Comparison of ENCODE assay signal across 10 cellular contexts in the genomic region with DNA sequence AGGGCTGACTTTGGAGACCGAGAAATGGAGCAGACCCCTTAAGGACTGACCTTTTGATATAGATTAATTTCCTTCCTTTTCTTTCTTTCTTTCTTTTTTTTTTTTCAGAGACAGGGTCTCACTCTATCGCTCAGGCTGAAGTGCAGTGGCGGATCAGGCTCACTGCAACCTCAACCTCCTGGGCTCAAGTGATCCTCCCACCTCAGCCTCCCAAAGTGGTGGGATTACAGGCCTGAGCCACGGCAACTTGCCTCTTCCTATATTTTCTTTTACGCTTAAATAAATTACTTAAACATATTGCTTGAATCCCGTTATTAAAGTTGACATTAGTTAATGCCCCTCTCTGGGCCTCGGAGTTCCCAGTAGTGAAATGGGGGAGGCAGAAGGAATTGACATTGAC. TPM values are rescaled to one million over a fixed set of nuclear protein-coding genes. Genes with fewer than 3 reads are reported as not detected.
A peak's percentile ranks its signal among the peaks of the same experiment; 100 is the strongest.
DNase-seq lines count a peak whose midpoint lies in the region; ATAC-seq and TF ChIP-seq lines count a peak whose summit lies in the region.
"Had no signal": no experiment of that assay in that cellular context is flagged by ENCODE, and none has a peak within 500 bp of the region (broad histone marks: within the 10 kb centered on the region; RNA-seq: fewer than 3 reads in every experiment).

No MANE protein-coding gene starts in this region.

- no peak overlapping the region for H3K27ac ChIP-seq in GM23248

- H3K9me3 ChIP-seq in GM23248 (ENCODE audit: low read depth) (no peaks in the 10 kb centered on the region), iPS-15b (ENCODE audit: control insufficient read depth, insufficient read depth, low read length) (no peaks in the 10 kb centered on the region)

- ATAC-seq in GM19351 (IDR thresholded peaks at IDR 0.05; ENCODE audit: unreplicated experiment): no peak

- DNase-seq in GM23248: no peak
- no peak for DNase-seq in astrocyte of the cerebellum (ENCODE audit: low read depth)
- DNase-seq in retinal pigment epithelial cell (ENCODE audit: low read depth): no peak
- no peak for DNase-seq in Kasumi-1 (lab: John Stamatoyannopoulos, UW)
- no peak for DNase-seq in RKO (ENCODE audit: low spot score)
- DNase-seq in HPDE6-E6E7 (ENCODE audit: extremely low spot score): no peak
- DNase-seq: activated naive CD4-positive, alpha-beta T cell treated with anti-CD3 and anti-CD28 coated beads, Interleukin-2, amount 10 ng/mL, durations not matched to agents 7 days and 5 days; RPMI8226 had no signal

- H3K27me3 ChIP-seq in GM23248 (replicated peaks; ENCODE audit: insufficient read depth) (no peaks in the 10 kb centered on the region), iPS-15b (ENCODE audit: control insufficient read depth, insufficient read depth, low read length) (no peaks in the 10 kb centered on the region)

- H2AFZ ChIP-seq in GM23248: peak overlapping the region; percentile 72

- no peaks in the 10 kb centered on the region for H3K9me2 ChIP-seq in GM23248 (ENCODE audit: insufficient read depth)

- H3K4me3 ChIP-seq in GM23248 (peak overlapping the region; percentile 64), astrocyte of the cerebellum (ENCODE audit: low read depth, low read length) (peak overlapping the region; percentile 42), iPS-15b (ENCODE audit: low read depth, low read length) (peak overlapping the region; percentile 60), retinal pigment epithelial cell (ENCODE audit: low read length) (peak overlapping the region; percentile 54)

- H3K36me3 ChIP-seq in GM23248 (ENCODE audit: low read depth) (no peaks in the 10 kb centered on the region), iPS-15b (ENCODE audit: control insufficient read depth, insufficient read depth, low read length) (no peaks in the 10 kb centered on the region)

- in situ Hi-C loops in GM23248 (cut with MboI): no loop called here
- in situ Hi-C loops in astrocyte of the cerebellum (cut with HindIII; ENCODE audit: low sequenced_read_pairs): no loop called here

- H3K4me1 ChIP-seq in GM23248 (ENCODE audit: insufficient read depth): no peaks in the 10 kb centered on the region
- H3K4me1 ChIP-seq in iPS-15b (ENCODE audit: control insufficient read depth, insufficient read depth, low read length): peaks cover 6% of the 10 kb centered on the region

- H3K4me2 ChIP-seq in GM23248 (ENCODE audit: unreplicated experiment): peak overlapping the region; percentile 62

- no peaks in the 10 kb centered on the region for H4K20me1 ChIP-seq in GM23248 (ENCODE audit: insufficient read depth)

- H3K79me2 ChIP-seq in GM23248 (ENCODE audit: insufficient read depth): no peaks in the 10 kb centered on the region

- 81% methylated on average over 7 of the region's 7 CpGs for WGBS in GM23248 (ENCODE audit: low coverage in 1 of 2, low lambda C conversion rate in 2 of 2, missing lambda C conversion rate in 2 of 2), 2 experiments

- H3K9ac ChIP-seq in GM23248: no peak overlapping the region
- no peak overlapping the region for H3K9ac ChIP-seq in iPS-15b (ENCODE audit: low read depth, low read length)

- no peaks in the 10 kb centered on the region for H3F3A ChIP-seq in GM23248 (ENCODE audit: insufficient read depth)

- no peak for TF ChIP-seq CTCF in astrocyte of the cerebellum (IDR thresholded peaks at IDR 0.05; ENCODE audit: low read depth, low read length, missing control alignments)
- TF ChIP-seq CTCF in retinal pigment epithelial cell (conservative IDR thresholded peaks at IDR 0.05; ENCODE audit: low read depth, low read length): no peak

RNA-seq across cellular contexts. Expression of a gene that starts 0.3 kb away (rescaled TPM):
- total RNA-seq in GM23248 (2014; rRNA removed; shearing (Covaris generic)): 0.63 and 1.4 TPM in 2 replicates
- polyA plus RNA-seq in GM23248 (2016; fragmentation: Nextera tagmentation; extraction: Ambion mirVana): 0.85 and 1.0 TPM in 2 replicates

RNA-seq across cellular contexts. Expression of a gene that starts 29.0 kb away (rescaled TPM):
- total RNA-seq in GM23248 (2014; rRNA removed; shearing (Covaris generic)): 27.3 and 29.3 TPM in 2 replicates
- 25.8 and 27.0 TPM in 2 replicates for polyA plus RNA-seq in GM23248 (2016; fragmentation: Nextera tagmentation; extraction: Ambion mirVana)

RNA-seq across cellular contexts. Expression of a gene that starts 40.2 kb away (rescaled TPM):
- total RNA-seq in GM23248 (2014; rRNA removed; shearing (Covaris generic)): not detected in 2 replicates
- not detected in 2 replicates for polyA plus RNA-seq in GM23248 (2016; fragmentation: Nextera tagmentation; extraction: Ambion mirVana)

RNA-seq across cellular contexts. Expression of a gene that starts 56.2 kb away (rescaled TPM):
- total RNA-seq in GM23248 (2014; rRNA removed; shearing (Covaris generic)): 69.0 and 86.6 TPM in 2 replicates
- polyA plus RNA-seq in GM23248 (2016; fragmentation: Nextera tagmentation; extraction: Ambion mirVana): 462 and 471 TPM in 2 replicates
